Comparison of ENCODE assay signal across 1 cellular context in the genomic region with DNA sequence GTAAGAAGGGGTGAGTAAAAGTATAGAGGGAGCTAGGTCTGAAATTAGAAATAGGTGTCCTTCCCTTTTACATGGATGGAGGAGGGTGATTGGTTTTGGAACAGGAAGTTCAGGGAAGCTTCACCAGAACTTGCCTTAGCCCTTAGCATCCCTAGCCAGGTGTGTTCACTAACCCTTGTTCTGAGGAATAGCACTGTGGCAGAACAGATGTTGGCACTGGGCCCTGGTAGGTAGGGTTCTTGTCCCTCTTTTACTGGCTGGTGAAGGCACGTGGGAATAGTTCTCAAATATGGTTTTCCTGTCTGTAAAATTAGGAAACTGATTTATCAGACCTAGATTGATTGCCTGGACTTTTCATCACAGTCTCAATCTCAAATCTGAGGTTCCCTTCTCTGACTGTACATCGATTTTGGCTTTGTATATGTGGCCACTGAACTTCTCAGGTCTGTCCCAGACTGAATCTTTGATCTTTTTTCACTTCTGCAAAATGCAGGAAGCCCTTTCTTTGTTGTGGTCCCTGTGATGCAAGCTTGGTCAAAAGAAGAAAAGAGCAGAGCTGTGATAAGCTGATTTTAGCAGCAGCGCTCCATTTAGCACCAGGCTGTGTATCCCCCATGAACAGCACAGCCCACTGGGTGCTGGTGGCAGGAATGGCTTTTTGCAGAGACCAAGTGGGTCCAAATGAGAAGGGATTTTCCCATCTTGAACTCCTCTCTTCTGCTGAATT.
TF ChIP-seq lines count a peak whose summit lies in the region.

No MANE protein-coding gene starts in this region.

TF ChIP-seq in GM23338, 12 proteins besides CTCF, POLR2A, EP300 and RAD21 (continued from another document):
- TF ChIP-seq, protein P1, sequence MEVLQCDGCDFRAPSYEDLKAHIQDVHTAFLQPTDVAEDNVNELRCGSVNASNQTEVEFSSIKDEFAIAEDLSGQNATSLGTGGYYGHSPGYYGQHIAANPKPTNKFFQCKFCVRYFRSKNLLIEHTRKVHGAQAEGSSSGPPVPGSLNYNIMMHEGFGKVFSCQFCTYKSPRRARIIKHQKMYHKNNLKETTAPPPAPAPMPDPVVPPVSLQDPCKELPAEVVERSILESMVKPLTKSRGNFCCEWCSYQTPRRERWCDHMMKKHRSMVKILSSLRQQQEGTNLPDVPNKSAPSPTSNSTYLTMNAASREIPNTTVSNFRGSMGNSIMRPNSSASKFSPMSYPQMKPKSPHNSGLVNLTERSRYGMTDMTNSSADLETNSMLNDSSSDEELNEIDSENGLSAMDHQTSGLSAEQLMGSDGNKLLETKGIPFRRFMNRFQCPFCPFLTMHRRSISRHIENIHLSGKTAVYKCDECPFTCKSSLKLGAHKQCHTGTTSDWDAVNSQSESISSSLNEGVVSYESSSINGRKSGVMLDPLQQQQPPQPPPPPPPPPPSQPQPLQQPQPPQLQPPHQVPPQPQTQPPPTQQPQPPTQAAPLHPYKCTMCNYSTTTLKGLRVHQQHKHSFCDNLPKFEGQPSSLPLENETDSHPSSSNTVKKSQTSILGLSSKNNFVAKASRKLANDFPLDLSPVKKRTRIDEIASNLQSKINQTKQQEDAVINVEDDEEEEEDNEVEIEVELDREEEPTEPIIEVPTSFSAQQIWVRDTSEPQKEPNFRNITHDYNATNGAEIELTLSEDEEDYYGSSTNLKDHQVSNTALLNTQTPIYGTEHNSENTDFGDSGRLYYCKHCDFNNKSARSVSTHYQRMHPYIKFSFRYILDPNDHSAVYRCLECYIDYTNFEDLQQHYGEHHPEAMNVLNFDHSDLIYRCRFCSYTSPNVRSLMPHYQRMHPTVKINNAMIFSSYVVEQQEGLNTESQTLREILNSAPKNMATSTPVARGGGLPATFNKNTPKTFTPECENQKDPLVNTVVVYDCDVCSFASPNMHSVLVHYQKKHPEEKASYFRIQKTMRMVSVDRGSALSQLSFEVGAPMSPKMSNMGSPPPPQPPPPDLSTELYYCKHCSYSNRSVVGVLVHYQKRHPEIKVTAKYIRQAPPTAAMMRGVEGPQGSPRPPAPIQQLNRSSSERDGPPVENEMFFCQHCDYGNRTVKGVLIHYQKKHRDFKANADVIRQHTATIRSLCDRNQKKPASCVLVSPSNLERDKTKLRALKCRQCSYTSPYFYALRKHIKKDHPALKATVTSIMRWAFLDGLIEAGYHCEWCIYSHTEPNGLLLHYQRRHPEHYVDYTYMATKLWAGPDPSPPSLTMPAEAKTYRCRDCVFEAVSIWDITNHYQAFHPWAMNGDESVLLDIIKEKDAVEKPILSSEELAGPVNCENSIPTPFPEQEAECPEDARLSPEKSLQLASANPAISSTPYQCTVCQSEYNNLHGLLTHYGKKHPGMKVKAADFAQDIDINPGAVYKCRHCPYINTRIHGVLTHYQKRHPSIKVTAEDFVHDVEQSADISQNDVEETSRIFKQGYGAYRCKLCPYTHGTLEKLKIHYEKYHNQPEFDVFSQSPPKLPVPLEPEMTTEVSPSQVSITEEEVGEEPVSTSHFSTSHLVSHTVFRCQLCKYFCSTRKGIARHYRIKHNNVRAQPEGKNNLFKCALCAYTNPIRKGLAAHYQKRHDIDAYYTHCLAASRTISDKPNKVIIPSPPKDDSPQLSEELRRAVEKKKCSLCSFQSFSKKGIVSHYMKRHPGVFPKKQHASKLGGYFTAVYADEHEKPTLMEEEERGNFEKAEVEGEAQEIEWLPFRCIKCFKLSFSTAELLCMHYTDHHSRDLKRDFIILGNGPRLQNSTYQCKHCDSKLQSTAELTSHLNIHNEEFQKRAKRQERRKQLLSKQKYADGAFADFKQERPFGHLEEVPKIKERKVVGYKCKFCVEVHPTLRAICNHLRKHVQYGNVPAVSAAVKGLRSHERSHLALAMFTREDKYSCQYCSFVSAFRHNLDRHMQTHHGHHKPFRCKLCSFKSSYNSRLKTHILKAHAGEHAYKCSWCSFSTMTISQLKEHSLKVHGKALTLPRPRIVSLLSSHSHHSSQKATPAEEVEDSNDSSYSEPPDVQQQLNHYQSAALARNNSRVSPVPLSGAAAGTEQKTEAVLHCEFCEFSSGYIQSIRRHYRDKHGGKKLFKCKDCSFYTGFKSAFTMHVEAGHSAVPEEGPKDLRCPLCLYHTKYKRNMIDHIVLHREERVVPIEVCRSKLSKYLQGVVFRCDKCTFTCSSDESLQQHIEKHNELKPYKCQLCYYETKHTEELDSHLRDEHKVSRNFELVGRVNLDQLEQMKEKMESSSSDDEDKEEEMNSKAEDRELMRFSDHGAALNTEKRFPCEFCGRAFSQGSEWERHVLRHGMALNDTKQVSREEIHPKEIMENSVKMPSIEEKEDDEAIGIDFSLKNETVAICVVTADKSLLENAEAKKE (CRISPR knock-in tag; IDR thresholded peaks at IDR 0.05): no peak
- TF ChIP-seq ZNF331 (CRISPR knock-in tag; IDR thresholded peaks at IDR 0.05; ENCODE audit: low read depth): no peak
TF ChIP-seq in GM23338: peak in this region for 0.
